1 cellular context compared by ENCODE assay signal in genomic region chr17:37711113-37711512, GRCh38.
TF ChIP-seq lines count a peak whose summit lies in the region.

No MANE protein-coding gene starts in this region.

TF ChIP-seq in WTC11, 78 proteins besides CTCF, POLR2A, EP300 and RAD21 (continued from another document):
- TF ChIP-seq ATF6 (CRISPR knock-in tag; IDR thresholded peaks at IDR 0.05) (no peak), E2F4 (CRISPR knock-in tag; IDR thresholded peaks at IDR 0.05; ENCODE audit: borderline replicate concordance, low read depth) (no peak), SP1 (CRISPR knock-in tag; conservative IDR thresholded peaks at IDR 0.05) (no peak), ZNF671 (CRISPR knock-in tag; IDR thresholded peaks at IDR 0.05) (no peak), ZNF138 (CRISPR knock-in tag; conservative IDR thresholded peaks at IDR 0.05) (no peak), JUN (CRISPR knock-in tag; IDR thresholded peaks at IDR 0.05) (no peak), CREM (CRISPR knock-in tag; IDR thresholded peaks at IDR 0.05) (no peak), AFF4 (CRISPR knock-in tag; IDR thresholded peaks at IDR 0.05; ENCODE audit: borderline replicate concordance) (no peak), ZNF317 (CRISPR knock-in tag; IDR thresholded peaks at IDR 0.05; ENCODE audit: borderline replicate concordance, low read depth) (no peak), CREB1 (CRISPR knock-in tag; IDR thresholded peaks at IDR 0.05) (no peak), IRF2 (CRISPR knock-in tag; IDR thresholded peaks at IDR 0.05; ENCODE audit: borderline replicate concordance, low read depth) (no peak), MYBL2 (CRISPR knock-in tag; IDR thresholded peaks at IDR 0.05) (no peak), RORB (CRISPR knock-in tag; IDR thresholded peaks at IDR 0.05) (no peak), PRRX2 (CRISPR knock-in tag; IDR thresholded peaks at IDR 0.05) (no peak), NR1H2 (CRISPR knock-in tag; IDR thresholded peaks at IDR 0.05) (no peak)
- TF ChIP-seq, protein P1, sequence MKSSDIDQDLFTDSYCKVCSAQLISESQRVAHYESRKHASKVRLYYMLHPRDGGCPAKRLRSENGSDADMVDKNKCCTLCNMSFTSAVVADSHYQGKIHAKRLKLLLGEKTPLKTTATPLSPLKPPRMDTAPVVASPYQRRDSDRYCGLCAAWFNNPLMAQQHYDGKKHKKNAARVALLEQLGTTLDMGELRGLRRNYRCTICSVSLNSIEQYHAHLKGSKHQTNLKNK (CRISPR knock-in tag; IDR thresholded peaks at IDR 0.05): no peak
- TF ChIP-seq, protein P2, sequence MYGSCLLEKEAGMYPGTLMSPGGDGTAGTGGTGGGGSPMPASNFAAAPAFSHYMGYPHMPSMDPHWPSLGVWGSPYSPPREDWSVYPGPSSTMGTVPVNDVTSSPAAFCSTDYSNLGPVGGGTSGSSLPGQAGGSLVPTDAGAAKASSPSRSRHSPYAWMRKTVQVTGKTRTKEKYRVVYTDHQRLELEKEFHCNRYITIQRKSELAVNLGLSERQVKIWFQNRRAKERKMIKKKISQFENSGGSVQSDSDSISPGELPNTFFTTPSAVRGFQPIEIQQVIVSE (CRISPR knock-in tag; IDR thresholded peaks at IDR 0.05; ENCODE audit: borderline replicate concordance): no peak
- TF ChIP-seq, protein P3, sequence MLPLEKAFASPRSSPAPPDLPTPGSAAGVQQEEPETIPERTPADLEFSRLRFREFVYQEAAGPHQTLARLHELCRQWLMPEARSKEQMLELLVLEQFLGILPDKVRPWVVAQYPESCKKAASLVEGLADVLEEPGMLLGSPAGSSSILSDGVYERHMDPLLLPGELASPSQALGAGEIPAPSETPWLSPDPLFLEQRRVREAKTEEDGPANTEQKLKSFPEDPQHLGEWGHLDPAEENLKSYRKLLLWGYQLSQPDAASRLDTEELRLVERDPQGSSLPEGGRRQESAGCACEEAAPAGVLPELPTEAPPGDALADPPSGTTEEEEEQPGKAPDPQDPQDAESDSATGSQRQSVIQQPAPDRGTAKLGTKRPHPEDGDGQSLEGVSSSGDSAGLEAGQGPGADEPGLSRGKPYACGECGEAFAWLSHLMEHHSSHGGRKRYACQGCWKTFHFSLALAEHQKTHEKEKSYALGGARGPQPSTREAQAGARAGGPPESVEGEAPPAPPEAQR (CRISPR knock-in tag; IDR thresholded peaks at IDR 0.05): no peak
TF ChIP-seq in WTC11: peak in this region for 0.
